ENCODE assay signal across 8 cellular contexts in genomic region chr6:153511896-153512496, GRCh38.
DNase-seq lines count a peak whose midpoint lies in the region; ATAC-seq, FAIRE-seq and TF ChIP-seq lines count a peak whose summit lies in the region.

No MANE protein-coding gene starts in this region.

- no peak overlapping the region for H3K4me2 ChIP-seq in neural cell (ENCODE audit: low read length)

- TF ChIP-seq CTCF in neural cell (IDR thresholded peaks at IDR 0.05; ENCODE audit: poor library complexity, severe bottlenecking): peak; percentile 55

- TF ChIP-seq RAD21 in neural cell (conservative IDR thresholded peaks at IDR 0.05): peak; percentile 34

- H3K9me3 ChIP-seq in neural cell (ENCODE audit: low read length): no peaks in the 10 kb centered on the region

- ATAC-seq in GM19452 (IDR thresholded peaks at IDR 0.05; ENCODE audit: unreplicated experiment) (peak; percentile 81), HG03432 (IDR thresholded peaks at IDR 0.05; ENCODE audit: unreplicated experiment) (peak; percentile 93), GM21737 (IDR thresholded peaks at IDR 0.05; ENCODE audit: unreplicated experiment) (no peak), HG03108 (IDR thresholded peaks at IDR 0.05; ENCODE audit: unreplicated experiment) (no peak)

- H3K79me2 ChIP-seq in neural cell (replicated peaks; ENCODE audit: insufficient read depth, low read length): no peaks in the 10 kb centered on the region

- H3K9ac ChIP-seq in neural cell (ENCODE audit: low read length): no peak overlapping the region

- H2AFZ ChIP-seq in neural cell (ENCODE audit: low read depth, low read length): no peak overlapping the region

- no peaks in the 10 kb centered on the region for H3K36me3 ChIP-seq in neural cell (ENCODE audit: insufficient read depth, low read length)

- no peak for TF ChIP-seq EP300 in neural cell (conservative IDR thresholded peaks at IDR 0.05; ENCODE audit: poor library complexity, severe bottlenecking)

- no peaks in the 10 kb centered on the region for H3F3A ChIP-seq in neural cell (ENCODE audit: insufficient read depth, low read length, poor library complexity, severe bottlenecking)

- no peak for FAIRE-seq in RCC 7860 (lab: Jason Lieb, UNC)

- H3K27ac ChIP-seq in neural cell (ENCODE audit: low read length): no peak overlapping the region

- no peaks in the 10 kb centered on the region for H3K9me2 ChIP-seq in neural cell (ENCODE audit: insufficient read depth, low read length)

- H4K20me1 ChIP-seq in neural cell (ENCODE audit: insufficient read depth): no peaks in the 10 kb centered on the region

- DNase-seq in EH (ENCODE audit: low read depth): peak; percentile 29
- peak; percentile 11 for DNase-seq in RCC 7860 (ENCODE audit: low spot score)
- peak; percentile 27 for DNase-seq in epidermal melanocyte (ENCODE audit: insufficient read length, low spot score)

- H3K27me3 ChIP-seq in neural cell (ENCODE audit: insufficient read depth, low read depth, low read length): no peaks in the 10 kb centered on the region

- H3K4me3 ChIP-seq in neural cell (ENCODE audit: low read length): no peak overlapping the region

TF ChIP-seq in neural cell, 6 proteins besides CTCF, POLR2A, EP300 and RAD21:
- peak; percentile 60 for TF ChIP-seq SMC3 (conservative IDR thresholded peaks at IDR 0.05; ENCODE audit: poor library complexity)
- TF ChIP-seq MXI1 (conservative IDR thresholded peaks at IDR 0.05; ENCODE audit: poor library complexity, severe bottlenecking): no peak

Comparison
In these comparisons a context has a peak if more than half of its experiments do, and no peak if none do; other contexts are left out.
1. ATAC-seq: peak in GM19452 (single experiment) and HG03432 (single experiment); none in GM21737 (single experiment) and HG03108 (single experiment).
2. Peak in every context shown above with its lines, with median percentiles within 50 percentile points of each other: DNase-seq.